18 cellular contexts compared by ENCODE assay signal in the genomic region with DNA sequence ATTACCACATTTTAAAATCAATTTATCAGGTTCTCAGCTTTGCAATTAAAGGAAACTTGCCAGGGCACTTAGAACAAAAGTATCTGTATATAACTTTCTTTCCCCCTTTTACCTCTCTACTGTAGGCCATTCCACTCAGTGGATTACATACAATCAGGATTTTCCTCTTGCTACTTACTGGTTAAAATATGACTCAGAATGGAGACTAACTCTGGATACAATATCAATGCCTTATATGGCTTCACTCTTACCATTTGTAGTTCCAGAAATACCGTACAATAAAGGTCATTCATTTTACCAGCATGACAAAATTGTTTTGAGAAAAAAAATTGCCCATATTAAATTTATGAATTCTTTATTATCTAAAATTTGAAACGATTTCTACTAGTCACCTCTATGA.
DNase-seq lines count a peak whose midpoint lies in the region; ATAC-seq, FAIRE-seq and TF ChIP-seq lines count a peak whose summit lies in the region.
"Had no signal": no experiment of that assay in that cellular context is flagged by ENCODE, and none has a peak within 500 bp of the region (broad histone marks: within the 10 kb centered on the region; RNA-seq: fewer than 3 reads in every experiment).

No MANE protein-coding gene starts in this region.

- H3K27ac Mint-ChIP-seq in natural killer cell, result no peak overlapping the region
- H3K27ac Mint-ChIP-seq: activated naive CD8-positive, alpha-beta T cell treated with anti-CD3 and anti-CD28 coated beads, Interleukin-2, amount 10 ng/mL, durations not matched to agents 7 days and 5 days; T-helper 2 cell treated with Interferon-gamma antibody and Interleukin-4, amounts not matched to agents 5 μg/mL and 100 μg/mL, for 36 hours had no signal

- ATAC-seq in natural killer cell (no peak), HG03439 (IDR thresholded peaks at IDR 0.05; ENCODE audit: unreplicated experiment) (no peak)
- ATAC-seq: gastrocnemius medialis, mucosa of descending colon had no signal

- H3K36me3 Mint-ChIP-seq in natural killer cell, result no peaks in the 10 kb centered on the region
- H3K36me3 Mint-ChIP-seq: activated naive CD8-positive, alpha-beta T cell treated with anti-CD3 and anti-CD28 coated beads, Interleukin-2, amount 10 ng/mL, durations not matched to agents 7 days and 5 days had no signal

- no peaks in the 10 kb centered on the region for H3K27me3 Mint-ChIP-seq in natural killer cell (ENCODE audit: low read depth in 2 of 2)
- H3K27me3 Mint-ChIP-seq: activated naive CD8-positive, alpha-beta T cell treated with anti-CD3 and anti-CD28 coated beads, Interleukin-2, amount 10 ng/mL, durations not matched to agents 7 days and 5 days had no signal

- no peaks in the 10 kb centered on the region for H3K4me1 Mint-ChIP-seq in natural killer cell
- H3K4me1 Mint-ChIP-seq: activated naive CD8-positive, alpha-beta T cell treated with anti-CD3 and anti-CD28 coated beads, Interleukin-2, amount 10 ng/mL, durations not matched to agents 7 days and 5 days had no signal

- no peak for TF ChIP-seq CTCF in natural killer cell (IDR thresholded peaks at IDR 0.05)
- no peak for TF ChIP-seq CTCF in GM13976 (IDR thresholded peaks at IDR 0.05; ENCODE audit: borderline replicate concordance, control extremely low read depth, extremely low read depth, insufficient read depth, missing control alignments)

- FAIRE-seq in RCC 7860 (lab: Jason Lieb, UNC), result peak; percentile 47
- FAIRE-seq: GM19239 had no signal

- no peak overlapping the region for H3K4me3 Mint-ChIP-seq in natural killer cell
- H3K4me3 Mint-ChIP-seq: activated naive CD8-positive, alpha-beta T cell treated with anti-CD3 and anti-CD28 coated beads, Interleukin-2, amount 10 ng/mL, durations not matched to agents 7 days and 5 days; T-helper 2 cell treated with Interferon-gamma antibody and Interleukin-4, amounts not matched to agents 5 μg/mL and 100 μg/mL, for 36 hours had no signal

- in situ Hi-C loops in GM13976 (cut with MboI; ENCODE audit: low sequenced_read_pairs, unreplicated experiment), result no loop called here

- intact Hi-C loops in natural killer cell (cut with micrococcal nuclease), result no loop called here

- peak; percentile 38 for DNase-seq in Daoy (ENCODE audit: low read depth)
- peak; percentile 80 for DNase-seq in RCC 7860 (ENCODE audit: low spot score)
- peak; percentile 51 for DNase-seq in dedifferentiated amniotic fluid mesenchymal stem cell (ENCODE audit: extremely low spot score)
- peak; percentile 88 for DNase-seq in non-pigmented ciliary epithelial cell (ENCODE audit: low read depth)
- no peak for DNase-seq in natural killer cell
- no peak for DNase-seq in GM13976 (ENCODE audit: low spot score)
- DNase-seq in 8988T, result no peak
- DNase-seq: activated naive CD8-positive, alpha-beta T cell treated with anti-CD3 and anti-CD28 coated beads, Interleukin-2, amount 10 ng/mL, durations not matched to agents 7 days and 5 days; activated T-cell treated with anti-CD3 and anti-CD28 coated beads, Interleukin-2, amount 50 U/mL, for 1 hour; gastrocnemius medialis; mucosa of descending colon; NCI-H1694 treated with DMSO at 0.1 percent for 48 hours; NCI-H524; posterior cingulate gyrus; testis had no signal

- peaks cover 9 to 19% of the 10 kb centered on the region in 2 donors for H3K9me3 Mint-ChIP-seq in natural killer cell

Comparison
In these comparisons a context has a peak if more than half of its experiments do, and no peak if none do; other contexts are left out.
1. DNase-seq: peak in Daoy (single experiment), RCC 7860 (single experiment), dedifferentiated amniotic fluid mesenchymal stem cell (single experiment) and non-pigmented ciliary epithelial cell (single experiment); none in natural killer cell (single experiment), GM13976 (single experiment) and 8988T (single experiment).